ENCODE assay signal across 1 cellular context in genomic region chr16:7086842-7087616, GRCh38.
TF ChIP-seq lines count a peak whose summit lies in the region.

No MANE protein-coding gene starts in this region.

TF ChIP-seq in H1, 55 proteins besides CTCF, POLR2A, EP300 and RAD21 (continued from another document):
- TF ChIP-seq, protein P1, sequence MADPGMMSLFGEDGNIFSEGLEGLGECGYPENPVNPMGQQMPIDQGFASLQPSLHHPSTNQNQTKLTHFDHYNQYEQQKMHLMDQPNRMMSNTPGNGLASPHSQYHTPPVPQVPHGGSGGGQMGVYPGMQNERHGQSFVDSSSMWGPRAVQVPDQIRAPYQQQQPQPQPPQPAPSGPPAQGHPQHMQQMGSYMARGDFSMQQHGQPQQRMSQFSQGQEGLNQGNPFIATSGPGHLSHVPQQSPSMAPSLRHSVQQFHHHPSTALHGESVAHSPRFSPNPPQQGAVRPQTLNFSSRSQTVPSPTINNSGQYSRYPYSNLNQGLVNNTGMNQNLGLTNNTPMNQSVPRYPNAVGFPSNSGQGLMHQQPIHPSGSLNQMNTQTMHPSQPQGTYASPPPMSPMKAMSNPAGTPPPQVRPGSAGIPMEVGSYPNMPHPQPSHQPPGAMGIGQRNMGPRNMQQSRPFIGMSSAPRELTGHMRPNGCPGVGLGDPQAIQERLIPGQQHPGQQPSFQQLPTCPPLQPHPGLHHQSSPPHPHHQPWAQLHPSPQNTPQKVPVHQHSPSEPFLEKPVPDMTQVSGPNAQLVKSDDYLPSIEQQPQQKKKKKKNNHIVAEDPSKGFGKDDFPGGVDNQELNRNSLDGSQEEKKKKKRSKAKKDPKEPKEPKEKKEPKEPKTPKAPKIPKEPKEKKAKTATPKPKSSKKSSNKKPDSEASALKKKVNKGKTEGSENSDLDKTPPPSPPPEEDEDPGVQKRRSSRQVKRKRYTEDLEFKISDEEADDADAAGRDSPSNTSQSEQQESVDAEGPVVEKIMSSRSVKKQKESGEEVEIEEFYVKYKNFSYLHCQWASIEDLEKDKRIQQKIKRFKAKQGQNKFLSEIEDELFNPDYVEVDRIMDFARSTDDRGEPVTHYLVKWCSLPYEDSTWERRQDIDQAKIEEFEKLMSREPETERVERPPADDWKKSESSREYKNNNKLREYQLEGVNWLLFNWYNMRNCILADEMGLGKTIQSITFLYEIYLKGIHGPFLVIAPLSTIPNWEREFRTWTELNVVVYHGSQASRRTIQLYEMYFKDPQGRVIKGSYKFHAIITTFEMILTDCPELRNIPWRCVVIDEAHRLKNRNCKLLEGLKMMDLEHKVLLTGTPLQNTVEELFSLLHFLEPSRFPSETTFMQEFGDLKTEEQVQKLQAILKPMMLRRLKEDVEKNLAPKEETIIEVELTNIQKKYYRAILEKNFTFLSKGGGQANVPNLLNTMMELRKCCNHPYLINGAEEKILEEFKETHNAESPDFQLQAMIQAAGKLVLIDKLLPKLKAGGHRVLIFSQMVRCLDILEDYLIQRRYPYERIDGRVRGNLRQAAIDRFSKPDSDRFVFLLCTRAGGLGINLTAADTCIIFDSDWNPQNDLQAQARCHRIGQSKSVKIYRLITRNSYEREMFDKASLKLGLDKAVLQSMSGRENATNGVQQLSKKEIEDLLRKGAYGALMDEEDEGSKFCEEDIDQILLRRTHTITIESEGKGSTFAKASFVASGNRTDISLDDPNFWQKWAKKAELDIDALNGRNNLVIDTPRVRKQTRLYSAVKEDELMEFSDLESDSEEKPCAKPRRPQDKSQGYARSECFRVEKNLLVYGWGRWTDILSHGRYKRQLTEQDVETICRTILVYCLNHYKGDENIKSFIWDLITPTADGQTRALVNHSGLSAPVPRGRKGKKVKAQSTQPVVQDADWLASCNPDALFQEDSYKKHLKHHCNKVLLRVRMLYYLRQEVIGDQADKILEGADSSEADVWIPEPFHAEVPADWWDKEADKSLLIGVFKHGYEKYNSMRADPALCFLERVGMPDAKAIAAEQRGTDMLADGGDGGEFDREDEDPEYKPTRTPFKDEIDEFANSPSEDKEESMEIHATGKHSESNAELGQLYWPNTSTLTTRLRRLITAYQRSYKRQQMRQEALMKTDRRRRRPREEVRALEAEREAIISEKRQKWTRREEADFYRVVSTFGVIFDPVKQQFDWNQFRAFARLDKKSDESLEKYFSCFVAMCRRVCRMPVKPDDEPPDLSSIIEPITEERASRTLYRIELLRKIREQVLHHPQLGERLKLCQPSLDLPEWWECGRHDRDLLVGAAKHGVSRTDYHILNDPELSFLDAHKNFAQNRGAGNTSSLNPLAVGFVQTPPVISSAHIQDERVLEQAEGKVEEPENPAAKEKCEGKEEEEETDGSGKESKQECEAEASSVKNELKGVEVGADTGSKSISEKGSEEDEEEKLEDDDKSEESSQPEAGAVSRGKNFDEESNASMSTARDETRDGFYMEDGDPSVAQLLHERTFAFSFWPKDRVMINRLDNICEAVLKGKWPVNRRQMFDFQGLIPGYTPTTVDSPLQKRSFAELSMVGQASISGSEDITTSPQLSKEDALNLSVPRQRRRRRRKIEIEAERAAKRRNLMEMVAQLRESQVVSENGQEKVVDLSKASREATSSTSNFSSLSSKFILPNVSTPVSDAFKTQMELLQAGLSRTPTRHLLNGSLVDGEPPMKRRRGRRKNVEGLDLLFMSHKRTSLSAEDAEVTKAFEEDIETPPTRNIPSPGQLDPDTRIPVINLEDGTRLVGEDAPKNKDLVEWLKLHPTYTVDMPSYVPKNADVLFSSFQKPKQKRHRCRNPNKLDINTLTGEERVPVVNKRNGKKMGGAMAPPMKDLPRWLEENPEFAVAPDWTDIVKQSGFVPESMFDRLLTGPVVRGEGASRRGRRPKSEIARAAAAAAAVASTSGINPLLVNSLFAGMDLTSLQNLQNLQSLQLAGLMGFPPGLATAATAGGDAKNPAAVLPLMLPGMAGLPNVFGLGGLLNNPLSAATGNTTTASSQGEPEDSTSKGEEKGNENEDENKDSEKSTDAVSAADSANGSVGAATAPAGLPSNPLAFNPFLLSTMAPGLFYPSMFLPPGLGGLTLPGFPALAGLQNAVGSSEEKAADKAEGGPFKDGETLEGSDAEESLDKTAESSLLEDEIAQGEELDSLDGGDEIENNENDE (IDR thresholded peaks at IDR 0.05; ENCODE audit: insufficient replicate concordance, low read length), result no peak
- TF ChIP-seq SRF (IDR thresholded peaks at IDR 0.05; ENCODE audit: low read depth, low read length) (no peak), EZH2 (IDR thresholded peaks at IDR 0.05; ENCODE audit: low read depth, low read length, severe bottlenecking) (no peak), MAX (IDR thresholded peaks at IDR 0.05) (0 out of 2 replicates have a peak, but pooled peaks have one; percentile 27), YY1 (IDR thresholded peaks at IDR 0.05; ENCODE audit: low read depth, low read length) (peak; percentile 69; the same call in 1 of the 2 replicates), ATF2 (IDR thresholded peaks at IDR 0.05; ENCODE audit: low read length) (no peak), MAFK (IDR thresholded peaks at IDR 0.05; ENCODE audit: low read depth, low read length) (0 out of 2 replicates have a peak, but pooled peaks have one; percentile 6), GABPA (IDR thresholded peaks at IDR 0.05; ENCODE audit: borderline replicate concordance, insufficient read depth, low read length) (no peak), SIRT6 (IDR thresholded peaks at IDR 0.05; ENCODE audit: low read length) (no peak), TAF7 (optimal IDR thresholded peaks at IDR 0.05; ENCODE audit: borderline replicate concordance, low read depth, low read length) (no peak), POLR2AphosphoS5 (IDR thresholded peaks at IDR 0.05; ENCODE audit: low read depth, low read length) (no peak), TCF12 (IDR thresholded peaks at IDR 0.05; ENCODE audit: low read depth, low read length) (no peak), ZNF274 (IDR thresholded peaks at IDR 0.05; ENCODE audit: borderline replicate concordance, extremely low read depth, low read length) (no peak), USF2 (IDR thresholded peaks at IDR 0.05; ENCODE audit: low read length) (no peak), JUND (IDR thresholded peaks at IDR 0.05; ENCODE audit: low read length) (no peak), NANOG (IDR thresholded peaks at IDR 0.05; ENCODE audit: insufficient read depth, low read depth, low read length, poor library complexity, severe bottlenecking) (no peak), CREB1 (IDR thresholded peaks at IDR 0.05) (peak; percentile 49), EGR1 (IDR thresholded peaks at IDR 0.05; ENCODE audit: borderline replicate concordance, low read depth, low read length) (no peak), SP2 (IDR thresholded peaks at IDR 0.05; ENCODE audit: low read length) (no peak), PHF8 (conservative IDR thresholded peaks at IDR 0.05; ENCODE audit: low read depth, low read length) (no peak), POU5F1 (IDR thresholded peaks at IDR 0.05; ENCODE audit: low read depth, low read length) (no peak), TBP (IDR thresholded peaks at IDR 0.05; ENCODE audit: low read depth, low read length) (no peak; the same call in 1 of the 2 replicates), CBX5 (IDR thresholded peaks at IDR 0.05; ENCODE audit: low read depth, low read length) (no peak), RXRA (IDR thresholded peaks at IDR 0.05; ENCODE audit: insufficient read depth, low read depth, low read length) (no peak), CTBP2 (IDR thresholded peaks at IDR 0.05; ENCODE audit: borderline replicate concordance, insufficient read depth, insufficient read length, low read length) (peak; percentile 40), TEAD4 (IDR thresholded peaks at IDR 0.05; ENCODE audit: low read depth, low read length) (no peak), HDAC2 (IDR thresholded peaks at IDR 0.05; ENCODE audit: borderline replicate concordance in 1 of 2, low read depth in 2 of 2, low read length in 2 of 2) (no peak), SIX5 (IDR thresholded peaks at IDR 0.05; ENCODE audit: low read depth, low read length) (no peak), BCL11A (IDR thresholded peaks at IDR 0.05; ENCODE audit: low read depth in 2 of 2, low read length in 2 of 2) (no peak), HDAC6 (IDR thresholded peaks at IDR 0.05; ENCODE audit: low read depth, low read length) (no peak)
